Comparison of ENCODE assay signal across 9 cellular contexts in genomic region chr11:33690290-33691050, GRCh38. TPM values are rescaled to one million over a fixed set of nuclear protein-coding genes. Genes with fewer than 3 reads are reported as not detected.
DNase-seq lines count a peak whose midpoint lies in the region; ATAC-seq and TF ChIP-seq lines count a peak whose summit lies in the region.
"Had no signal": no experiment of that assay in that cellular context is flagged by ENCODE, and none has a peak within 500 bp of the region (broad histone marks: within the 10 kb centered on the region; RNA-seq: fewer than 3 reads in every experiment).

No MANE protein-coding gene starts in this region.

- POLR2A ChIA-PET in BJ (lab: Charles Lee): interaction anchor here (0.5 to 0.6 kb wide), 2 partner anchors 362 to 529 kb away, joined by 3 to 5 read pairs; partner anchors contain the start of gene CSTF3

- H3K36me3 ChIP-seq in BJ (ENCODE audit: control insufficient read depth, insufficient read depth, low read length): no peaks in the 10 kb centered on the region
- H3K36me3 ChIP-seq in SJSA1: no peaks in the 10 kb centered on the region

- H3K9me3 Mint-ChIP-seq in osteocyte (ENCODE audit: unreplicated experiment): peaks cover 3% of the 10 kb centered on the region

- no peaks in the 10 kb centered on the region for H3K27me3 ChIP-seq in BJ (ENCODE audit: control insufficient read depth, insufficient read depth, low read length)
- H3K27me3 ChIP-seq in SJSA1 (replicated peaks): no peaks in the 10 kb centered on the region

- H3K4me3 Mint-ChIP-seq in osteocyte (ENCODE audit: unreplicated experiment): peak overlapping the region; percentile 38
- H3K4me3 Mint-ChIP-seq: T-helper 1 cell treated with Interleukin-12 subunit alpha and Interleukin-12 subunit beta and Interleukin-4 antibody, amounts not matched to agents 30 μg/mL and 1 μg/mL, for 36 hours had no signal

- H3K27me3 Mint-ChIP-seq in osteocyte (ENCODE audit: unreplicated experiment): no peaks in the 10 kb centered on the region

- peak overlapping the region; percentile 98 for H3K27ac Mint-ChIP-seq in osteocyte (ENCODE audit: unreplicated experiment)
- H3K27ac Mint-ChIP-seq: T-helper 1 cell treated with Interleukin-12 subunit alpha and Interleukin-12 subunit beta and Interleukin-4 antibody, amounts not matched to agents 30 μg/mL and 1 μg/mL, for 36 hours had no signal

- peaks cover 3% of the 10 kb centered on the region; the same call in 1 of the 2 replicates for H3K9me3 ChIP-seq in SJSA1 (replicated peaks)

- H3K36me3 Mint-ChIP-seq in osteocyte (ENCODE audit: unreplicated experiment): no peaks in the 10 kb centered on the region

- DNase-seq in BJ (ENCODE audit: low read depth) (peak; percentile 96), SJSA1 (ENCODE audit: low read depth in 1 of 2, low spot score in 2 of 2) (peak; percentile 93 to 97), fibroblast of pulmonary artery (ENCODE audit: low read depth) (peak; percentile 98), osteocyte (ENCODE audit: extremely low spot score, unreplicated experiment) (no peak), NOMO-1 (lab: John Stamatoyannopoulos, UW; ENCODE audit: unreplicated experiment in 2 of 2) (no peak)

- H3K4me3 ChIP-seq in BJ (ENCODE audit: low read depth, low read length): no peak overlapping the region
- no peak overlapping the region for H3K4me3 ChIP-seq in SJSA1
- no peak overlapping the region for H3K4me3 ChIP-seq in fibroblast of pulmonary artery (replicated peaks; ENCODE audit: low read depth, low read length)

- H3K4me1 Mint-ChIP-seq in osteocyte (ENCODE audit: unreplicated experiment): peaks cover 63% of the 10 kb centered on the region

- peak overlapping the region; percentile 93 for H3K27ac ChIP-seq in SJSA1

- CTCF ChIA-PET in BJ (lab: Yijun Ruan, JAX): interaction anchor here (0.8 to 5.4 kb wide), 15 partner anchors 23 to 525 kb away, joined by 3 to 64 read pairs (median 4); no protein-coding TSS in a partner anchor

- ATAC-seq in HG03354 (IDR thresholded peaks at IDR 0.05; ENCODE audit: poor library complexity, severe bottlenecking, unreplicated experiment): no peak
- ATAC-seq in GM19035 (IDR thresholded peaks at IDR 0.05; ENCODE audit: unreplicated experiment): no peak
- no peak for ATAC-seq in HG03025 (IDR thresholded peaks at IDR 0.05; ENCODE audit: low FRiP score, unreplicated experiment)

- H3K4me1 ChIP-seq in SJSA1 (replicated peaks): peaks cover 67% of the 10 kb centered on the region

- TF ChIP-seq CTCF in BJ (IDR thresholded peaks at IDR 0.05; ENCODE audit: insufficient read depth, low read depth, low read length): no peak
- no peak for TF ChIP-seq CTCF in fibroblast of pulmonary artery (IDR thresholded peaks at IDR 0.05; ENCODE audit: low read length, missing control alignments)
- TF ChIP-seq CTCF in osteocyte (IDR thresholded peaks at IDR 0.05): no peak

RNA-seq across cellular contexts. Expression of gene C11orf91, which starts 10.2 kb away (rescaled TPM):
- not detected in 2 replicates for polyA plus RNA-seq in BJ (2011; rRNA removed)
- not detected in 2 replicates for polyA minus RNA-seq in BJ (2011; rRNA and poly(A)+ RNA removed)
- total RNA-seq in SJSA1 (2014; rRNA removed; shearing (Covaris generic)): not detected in 2 replicates
- 0.75 TPM in 1 of 2 replicates, not detected in the other for total RNA-seq in osteocyte

RNA-seq across cellular contexts. Expression of gene CD59, which starts 45.8 kb away (rescaled TPM):
- 1,025 and 1,348 TPM in 2 replicates for polyA plus RNA-seq in BJ (2011; rRNA removed)
- polyA minus RNA-seq in BJ (2011; rRNA and poly(A)+ RNA removed): 365 and 446 TPM in 2 replicates
- total RNA-seq in SJSA1 (2014; rRNA removed; shearing (Covaris generic)): 445 and 468 TPM in 2 replicates
- total RNA-seq in osteocyte: 857 and 912 TPM in 2 replicates

Comparison
In these comparisons a context has a peak if more than half of its experiments do, and no peak if none do; other contexts are left out.
1. DNase-seq: peak in BJ (single experiment), SJSA1 (2 of 2) and fibroblast of pulmonary artery (single experiment); none in osteocyte (single experiment) and NOMO-1 (0 of 2).